Comparison of ENCODE assay signal across 2 cellular contexts in the genomic region with DNA sequence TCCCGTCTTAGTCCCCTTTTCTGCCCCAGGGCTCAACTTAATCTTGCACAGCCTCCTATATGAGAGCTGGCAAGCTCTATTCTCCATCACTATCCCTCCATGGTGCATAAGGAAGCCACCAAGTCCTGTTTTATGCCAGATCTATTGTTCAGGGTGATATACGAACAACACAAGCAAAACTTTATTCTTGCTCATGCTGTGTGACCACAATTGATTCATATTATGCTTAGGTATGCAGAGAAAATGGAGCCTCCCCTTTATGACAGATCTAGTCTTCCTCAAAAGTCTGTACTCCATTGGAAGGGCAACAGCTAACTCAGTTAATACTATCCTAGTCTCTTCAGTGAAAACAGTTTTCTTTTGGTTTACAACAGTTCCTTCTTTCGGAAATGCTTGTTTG.
TF ChIP-seq lines count a peak whose summit lies in the region.

No MANE protein-coding gene starts in this region.

TF ChIP-seq in IMR-90, 13 proteins besides CTCF, POLR2A, EP300 and RAD21:
- TF ChIP-seq CHD1 (IDR thresholded peaks at IDR 0.05; ENCODE audit: low read depth, low read length) (no peak), MAFK (IDR thresholded peaks at IDR 0.05; ENCODE audit: low read depth, low read length) (no peak), RCOR1 (IDR thresholded peaks at IDR 0.05; ENCODE audit: insufficient replicate concordance, low read length) (no peak), MAZ (IDR thresholded peaks at IDR 0.05; ENCODE audit: borderline replicate concordance, low read depth, low read length) (no peak), CEBPB (IDR thresholded peaks at IDR 0.05; ENCODE audit: low read depth, low read length) (no peak), SMC3 (IDR thresholded peaks at IDR 0.05; ENCODE audit: low read depth, low read length) (no peak), FOS (IDR thresholded peaks at IDR 0.05; ENCODE audit: low read depth, low read length) (no peak), BHLHE40 (IDR thresholded peaks at IDR 0.05; ENCODE audit: low read depth, low read length) (no peak), MXI1 (IDR thresholded peaks at IDR 0.05; ENCODE audit: borderline replicate concordance, low read depth, low read length) (no peak), RFX5 (IDR thresholded peaks at IDR 0.05; ENCODE audit: low read depth, low read length) (no peak), NFE2L2 (IDR thresholded peaks at IDR 0.05; ENCODE audit: low read depth, low read length) (no peak)
- TF ChIP-seq, protein P1, sequence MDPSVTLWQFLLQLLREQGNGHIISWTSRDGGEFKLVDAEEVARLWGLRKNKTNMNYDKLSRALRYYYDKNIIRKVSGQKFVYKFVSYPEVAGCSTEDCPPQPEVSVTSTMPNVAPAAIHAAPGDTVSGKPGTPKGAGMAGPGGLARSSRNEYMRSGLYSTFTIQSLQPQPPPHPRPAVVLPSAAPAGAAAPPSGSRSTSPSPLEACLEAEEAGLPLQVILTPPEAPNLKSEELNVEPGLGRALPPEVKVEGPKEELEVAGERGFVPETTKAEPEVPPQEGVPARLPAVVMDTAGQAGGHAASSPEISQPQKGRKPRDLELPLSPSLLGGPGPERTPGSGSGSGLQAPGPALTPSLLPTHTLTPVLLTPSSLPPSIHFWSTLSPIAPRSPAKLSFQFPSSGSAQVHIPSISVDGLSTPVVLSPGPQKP (IDR thresholded peaks at IDR 0.05; ENCODE audit: borderline replicate concordance, low read depth, low read length) = no peak
- TF ChIP-seq, protein P2, sequence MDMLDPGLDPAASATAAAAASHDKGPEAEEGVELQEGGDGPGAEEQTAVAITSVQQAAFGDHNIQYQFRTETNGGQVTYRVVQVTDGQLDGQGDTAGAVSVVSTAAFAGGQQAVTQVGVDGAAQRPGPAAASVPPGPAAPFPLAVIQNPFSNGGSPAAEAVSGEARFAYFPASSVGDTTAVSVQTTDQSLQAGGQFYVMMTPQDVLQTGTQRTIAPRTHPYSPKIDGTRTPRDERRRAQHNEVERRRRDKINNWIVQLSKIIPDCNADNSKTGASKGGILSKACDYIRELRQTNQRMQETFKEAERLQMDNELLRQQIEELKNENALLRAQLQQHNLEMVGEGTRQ (IDR thresholded peaks at IDR 0.05; ENCODE audit: low read depth, low read length) = no peak

TF ChIP-seq in GM12878, 131 proteins besides CTCF, POLR2A, EP300 and RAD21:
- TF ChIP-seq SREBF1 (IDR thresholded peaks at IDR 0.05; ENCODE audit: low read length) (no peak), SIN3A (IDR thresholded peaks at IDR 0.05; ENCODE audit: low read depth, low read length) (no peak), E4F1 (IDR thresholded peaks at IDR 0.05; ENCODE audit: borderline replicate concordance, partially characterized antibody) (no peak), WRNIP1 (IDR thresholded peaks at IDR 0.05; ENCODE audit: borderline replicate concordance, low read depth, low read length) (no peak), POLR2AphosphoS5 (IDR thresholded peaks at IDR 0.05; ENCODE audit: low read length) (no peak), EGR1 (IDR thresholded peaks at IDR 0.05; ENCODE audit: borderline replicate concordance in 1 of 2, low read depth in 2 of 2, low read length in 2 of 2) (no peak), CEBPB (IDR thresholded peaks at IDR 0.05; ENCODE audit: borderline replicate concordance in 1 of 2, low read depth in 2 of 2, low read length in 2 of 2) (no peak), TARDBP (IDR thresholded peaks at IDR 0.05; ENCODE audit: borderline replicate concordance) (no peak), EED (IDR thresholded peaks at IDR 0.05; ENCODE audit: low read depth) (no peak), SP1 (IDR thresholded peaks at IDR 0.05; ENCODE audit: low read depth, low read length) (no peak), BCL11A (IDR thresholded peaks at IDR 0.05; ENCODE audit: low read depth, low read length) (no peak), SMAD1 (IDR thresholded peaks at IDR 0.05; ENCODE audit: low read depth, partially characterized antibody) (no peak), HCFC1 (IDR thresholded peaks at IDR 0.05; ENCODE audit: low read length) (no peak), PBX3 (IDR thresholded peaks at IDR 0.05; ENCODE audit: insufficient replicate concordance, low read depth, low read length) (no peak), HSF1 (IDR thresholded peaks at IDR 0.05; ENCODE audit: low read depth, low read length) (no peak)
